Comparison of ENCODE assay signal across 13 cellular contexts in genomic region chr17:10041916-10042588, GRCh38.
DNase-seq lines count a peak whose midpoint lies in the region; ATAC-seq and TF ChIP-seq lines count a peak whose summit lies in the region.
"Had no signal": no experiment of that assay in that cellular context is flagged by ENCODE, and none has a peak within 500 bp of the region (broad histone marks: within the 10 kb centered on the region; RNA-seq: fewer than 3 reads in every experiment).

No MANE protein-coding gene starts in this region.

- H3K9ac ChIP-seq in Karpas-422 (ENCODE audit: low read length): peak overlapping the region; percentile 43; the same call in 1 of the 2 replicates

- peak overlapping the region; percentile 37; the same call in 1 of the 2 replicates for H3K4me3 ChIP-seq in Karpas-422 (ENCODE audit: low read length)
- no peak overlapping the region for H3K4me3 ChIP-seq in transverse colon

- H3K4me1 ChIP-seq in Karpas-422 (ENCODE audit: low read length) (peaks cover 99% of the 10 kb centered on the region), transverse colon (peaks cover 0 to 4% (median 0%) of the 10 kb centered on the region in 4 donors)

- H3K4me3 Mint-ChIP-seq in HFFc6: no peak overlapping the region
- no peak overlapping the region for H3K4me3 Mint-ChIP-seq in activated CD4-positive, alpha-beta T cell treated with anti-CD3 and anti-CD28 coated beads, Interleukin-2, amount 10 ng/mL, durations not matched to agents 24 days and 14 days
- H3K4me3 Mint-ChIP-seq: activated T-cell treated with anti-CD3 and anti-CD28 coated beads, Interleukin-2, amount 50 U/mL, for 72 hours; brain had no signal

- H3K4me2 ChIP-seq in Karpas-422 (ENCODE audit: low read depth, low read length, poor library complexity, severe bottlenecking): peak overlapping the region; percentile 59

- TF ChIP-seq POLR2A in GM18505 (IDR thresholded peaks at IDR 0.05; ENCODE audit: borderline replicate concordance, extremely low read depth, insufficient read depth, insufficient read length) (no peak), transverse colon (IDR thresholded peaks at IDR 0.05) (no peak)

- H2AFZ ChIP-seq in Karpas-422 (ENCODE audit: low read length): no peak overlapping the region

- H3K27me3 Mint-ChIP-seq in HFFc6 (ENCODE audit: insufficient read depth): peaks cover 8% of the 10 kb centered on the region
- no peaks in the 10 kb centered on the region for H3K27me3 Mint-ChIP-seq in activated CD4-positive, alpha-beta T cell treated with anti-CD3 and anti-CD28 coated beads, Interleukin-2, amount 10 ng/mL, durations not matched to agents 24 days and 14 days
- H3K27me3 Mint-ChIP-seq: brain had no signal

- H3K4me1 Mint-ChIP-seq in HFFc6 (ENCODE audit: low read depth): no peaks in the 10 kb centered on the region
- H3K4me1 Mint-ChIP-seq in activated CD4-positive, alpha-beta T cell treated with anti-CD3 and anti-CD28 coated beads, Interleukin-2, amount 10 ng/mL, durations not matched to agents 24 days and 14 days: no peaks in the 10 kb centered on the region

- peaks cover 22% of the 10 kb centered on the region for H4K20me1 ChIP-seq in Karpas-422 (ENCODE audit: insufficient read depth, low read depth, low read length)

- H3K36me3 Mint-ChIP-seq in HFFc6 (ENCODE audit: low read depth): no peaks in the 10 kb centered on the region
- no peaks in the 10 kb centered on the region for H3K36me3 Mint-ChIP-seq in activated CD4-positive, alpha-beta T cell treated with anti-CD3 and anti-CD28 coated beads, Interleukin-2, amount 10 ng/mL, durations not matched to agents 24 days and 14 days (ENCODE audit: low read depth)
- H3K36me3 Mint-ChIP-seq: brain had no signal

- no peaks in the 10 kb centered on the region for H3K9me2 ChIP-seq in Karpas-422 (replicated peaks; ENCODE audit: insufficient read depth, low read length)

- H3K36me3 ChIP-seq in Karpas-422 (ENCODE audit: insufficient read depth, low read length): peaks cover 28% of the 10 kb centered on the region
- H3K36me3 ChIP-seq in transverse colon: no peaks in the 10 kb centered on the region

- H3K27ac ChIP-seq in Karpas-422 (ENCODE audit: low read length): peak overlapping the region; percentile 100
- H3K27ac ChIP-seq in transverse colon: no peak overlapping the region
- H3K27ac ChIP-seq: C4-2B had no signal

- H3K27me3 ChIP-seq in Karpas-422 (ENCODE audit: low read length): no peaks in the 10 kb centered on the region
- no peaks in the 10 kb centered on the region for H3K27me3 ChIP-seq in transverse colon

- ATAC-seq in GM18505 (IDR thresholded peaks at IDR 0.05; ENCODE audit: unreplicated experiment): peak; percentile 43
- peak; percentile 35 for ATAC-seq in GM21515 (IDR thresholded peaks at IDR 0.05; ENCODE audit: unreplicated experiment)
- no peak for ATAC-seq in HG02798 (IDR thresholded peaks at IDR 0.05; ENCODE audit: poor library complexity, unreplicated experiment)

- in situ Hi-C loops in transverse colon (cut with MboI; ENCODE audit: low pct_ligation_motif_present in 1 of 4, low pct_unique_long_range_greater_than_20kb in 1 of 4, low sequenced_read_pairs in 3 of 4): no loop called here

- H3K9me3 ChIP-seq in Karpas-422 (ENCODE audit: low read length): no peaks in the 10 kb centered on the region
- no peaks in the 10 kb centered on the region for H3K9me3 ChIP-seq in transverse colon

- no peak overlapping the region for H3K27ac Mint-ChIP-seq in HFFc6
- no peak overlapping the region for H3K27ac Mint-ChIP-seq in activated CD4-positive, alpha-beta T cell treated with anti-CD3 and anti-CD28 coated beads, Interleukin-2, amount 10 ng/mL, durations not matched to agents 24 days and 14 days
- H3K27ac Mint-ChIP-seq: activated T-cell treated with anti-CD3 and anti-CD28 coated beads, Interleukin-2, amount 50 U/mL, for 72 hours had no signal

- TF ChIP-seq CTCF in transverse colon (IDR thresholded peaks at IDR 0.05): no peak
- no peak for TF ChIP-seq CTCF in HFFc6 (IDR thresholded peaks at IDR 0.05)

- no peak for TF ChIP-seq EP300 in transverse colon (IDR thresholded peaks at IDR 0.05; ENCODE audit: low read depth)

- intact Hi-C loops in posterior vena cava (cut with DNase I) (no loop called here), transverse colon (cut with DNase I; ENCODE audit: low total_unique reads) (no loop called here)
- intact Hi-C loops in activated CD4-positive, alpha-beta T cell treated with anti-CD3 and anti-CD28 coated beads, Interleukin-2, amount 10 ng/mL, durations not matched to agents 24 days and 14 days (cut with micrococcal nuclease): no loop called here

- DNase-seq in Karpas-422 (peak; percentile 67), posterior vena cava (ENCODE audit: low spot score) (peak; percentile 57), transverse colon (no peak), HFFc6 (no peak)
- DNase-seq in activated CD4-positive, alpha-beta T cell treated with anti-CD3 and anti-CD28 coated beads, Interleukin-2, amount 10 ng/mL, durations not matched to agents 24 days and 14 days: no peak
- DNase-seq: activated CD4-positive, alpha-beta T cell treated with anti-CD3 and anti-CD28 coated beads for 1 hour; activated T-cell treated with anti-CD3 and anti-CD28 coated beads, Interleukin-2, amount 50 U/mL, for 72 hours; stimulated activated CD4-positive, alpha-beta T cell treated with anti-CD3 and anti-CD28 coated beads, Interleukin-4, amount 100 ng/mL, for 24 hours had no signal

- H3K9me3 Mint-ChIP-seq in HFFc6: no peaks in the 10 kb centered on the region
- no peaks in the 10 kb centered on the region for H3K9me3 Mint-ChIP-seq in activated CD4-positive, alpha-beta T cell treated with anti-CD3 and anti-CD28 coated beads, Interleukin-2, amount 10 ng/mL, durations not matched to agents 24 days and 14 days
- H3K9me3 Mint-ChIP-seq: activated T-cell treated with anti-CD3 and anti-CD28 coated beads, Interleukin-2, amount 50 U/mL, for 72 hours had no signal

- whole genome bisulfite sequencing in transverse colon (ENCODE audit: low coverage in 1 of 2), 2 donors: 72 to 83% methylated on average over 14 to 17 of the region's 17 CpGs

- peaks cover 98% of the 10 kb centered on the region for H3K79me2 ChIP-seq in Karpas-422 (ENCODE audit: low read length)

Comparison
In these comparisons a context has a peak if more than half of its experiments do, and no peak if none do; other contexts are left out.
1. DNase-seq: peak in Karpas-422 (single experiment) and posterior vena cava (single experiment); none in transverse colon (single experiment), HFFc6 (single experiment) and activated CD4-positive, alpha-beta T cell treated with anti-CD3 and anti-CD28 coated beads, Interleukin-2, amount 10 ng/mL, durations not matched to agents 24 days and 14 days (single experiment).